8 cellular contexts compared by ENCODE assay signal in genomic region chr20:38680492-38681118, GRCh38. TPM values are rescaled to one million over a fixed set of nuclear protein-coding genes. Genes with fewer than 3 reads are reported as not detected.
DNase-seq lines count a peak whose midpoint lies in the region; ATAC-seq and TF ChIP-seq lines count a peak whose summit lies in the region.

No MANE protein-coding gene starts in this region.

- ATAC-seq in GM21390 (IDR thresholded peaks at IDR 0.05; ENCODE audit: unreplicated experiment) (no peak), HG03469 (IDR thresholded peaks at IDR 0.05; ENCODE audit: unreplicated experiment) (no peak)

- no peak for TF ChIP-seq CTCF in AG10803 (conservative IDR thresholded peaks at IDR 0.05; ENCODE audit: low read length)

- DNase-seq in AG10803 (ENCODE audit: low read depth) (peak; percentile 7), HT-29 (ENCODE audit: low spot score) (peak; percentile 74), UCSD-AML1 (lab: John Stamatoyannopoulos, UW; ENCODE audit: unreplicated experiment) (peak; percentile 31), iPS-NIHi7 (ENCODE audit: extremely low spot score) (peak; percentile 67), NCI-H524 (lab: John Stamatoyannopoulos, UW) (no peak), NOMO-1 treated with dmso at 0.1 percent for 144 hours (lab: John Stamatoyannopoulos, UW; ENCODE audit: unreplicated experiment) (no peak)

- H3K4me3 ChIP-seq in AG10803 (ENCODE audit: low read length), result no peak overlapping the region

RNA-seq across cellular contexts. Expression of gene SLC32A1, which starts 43.7 kb away (rescaled TPM):
- total RNA-seq in HT-29 (2014; rRNA removed; shearing (Covaris generic)), result not detected in 2 replicates

Comparison
In these comparisons a context has a peak if more than half of its experiments do, and no peak if none do; other contexts are left out.
1. DNase-seq: peak in AG10803 (single experiment), HT-29 (single experiment), UCSD-AML1 (single experiment) and iPS-NIHi7 (single experiment); none in NCI-H524 (0 of 2) and NOMO-1 treated with dmso at 0.1 percent for 144 hours (single experiment).